In the genomic region with DNA sequence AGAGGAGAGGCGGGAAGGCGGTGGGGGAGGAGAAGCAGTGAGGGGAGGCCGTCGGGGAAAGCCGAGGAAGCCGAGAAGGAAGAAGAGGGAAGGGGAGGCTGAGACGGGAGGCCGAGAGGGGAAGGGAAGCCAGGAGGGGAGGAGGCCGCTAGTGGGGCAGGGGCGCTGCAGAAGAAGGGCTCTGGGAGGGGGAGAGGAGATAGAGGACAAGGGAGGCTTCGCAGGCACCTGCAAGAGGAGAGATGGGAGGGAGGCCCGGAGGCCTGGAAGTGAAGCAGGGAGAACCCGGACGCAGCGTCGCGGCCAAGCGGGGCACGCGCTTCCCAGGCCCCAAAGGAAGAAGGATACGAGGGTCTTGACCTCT, we compare ENCODE assay signal across 8 cellular contexts. TPM values are rescaled to one million over a fixed set of nuclear protein-coding genes. Genes with fewer than 3 reads are reported as not detected.
A peak's percentile ranks its signal among the peaks of the same experiment; 100 is the strongest.
DNase-seq lines count a peak whose midpoint lies in the region; ATAC-seq and TF ChIP-seq lines count a peak whose summit lies in the region.

No MANE protein-coding gene starts in this region.

- peak overlapping the region; percentile 74 to 95 for H3K9ac ChIP-seq in mucosa of rectum (ENCODE audit: low read depth in 1 of 2, low read length in 2 of 2)

- ATAC-seq in GM19023 (IDR thresholded peaks at IDR 0.05; ENCODE audit: unreplicated experiment) (peak; percentile 2), GM18519 (IDR thresholded peaks at IDR 0.05; ENCODE audit: low FRiP score, unreplicated experiment) (no peak), HG03139 (IDR thresholded peaks at IDR 0.05; ENCODE audit: unreplicated experiment) (no peak)

- H3K4me1 Mint-ChIP-seq in dendritic cell treated with granulocyte-macrophage colony-stimulating factor and Interleukin-4, amounts not matched to agents 40 ng/mL and 50 ng/mL, for 4 days (ENCODE audit: low read depth): peaks cover 42% of the 10 kb centered on the region

- H3K4me3 ChIP-seq in AG09309 (ENCODE audit: control insufficient read depth, low read depth, low read length) (peak overlapping the region; percentile 85), mucosa of rectum (ENCODE audit: low read length in 2 of 2) (peak overlapping the region; percentile 83 to 97)

- DNase-seq in AG09309 (ENCODE audit: low read depth) (no peak), NCI-H748 treated with DMSO at 0.1 percent for 48 hours (lab: John Stamatoyannopoulos, UW) (peak; percentile 42), mesenteric fat pad (ENCODE audit: low spot score) (no peak)

- H3K9me3 ChIP-seq in mucosa of rectum (ENCODE audit: control insufficient read depth in 2 of 2, low read length in 2 of 2): no peaks in the 10 kb centered on the region

- peaks cover 35% of the 10 kb centered on the region for H3K36me3 Mint-ChIP-seq in dendritic cell treated with granulocyte-macrophage colony-stimulating factor and Interleukin-4, amounts not matched to agents 40 ng/mL and 50 ng/mL, for 4 days (ENCODE audit: low read depth)

- no peak for TF ChIP-seq CTCF in AG09309 (IDR thresholded peaks at IDR 0.05; ENCODE audit: control insufficient read depth, insufficient read depth, low read depth, low read length, missing control alignments)

- H3K27me3 ChIP-seq in mucosa of rectum (ENCODE audit: control insufficient read depth in 2 of 2, insufficient read depth in 2 of 2, low read length in 2 of 2): peaks cover 0 to 4% of the 10 kb centered on the region in 2 donors

- no peaks in the 10 kb centered on the region for H3K9me3 Mint-ChIP-seq in dendritic cell treated with granulocyte-macrophage colony-stimulating factor and Interleukin-4, amounts not matched to agents 40 ng/mL and 50 ng/mL, for 4 days

- peaks cover 34% of the 10 kb centered on the region for H3K27me3 Mint-ChIP-seq in dendritic cell treated with granulocyte-macrophage colony-stimulating factor and Interleukin-4, amounts not matched to agents 40 ng/mL and 50 ng/mL, for 4 days

- no peaks in the 10 kb centered on the region for H3K36me3 ChIP-seq in mucosa of rectum (ENCODE audit: control insufficient read depth in 2 of 2, insufficient read depth in 2 of 2, low read length in 2 of 2)

- peaks cover 12 to 15% of the 10 kb centered on the region in 2 donors for H3K4me1 ChIP-seq in mucosa of rectum (ENCODE audit: control insufficient read depth in 2 of 2, insufficient read depth in 2 of 2, low read length in 2 of 2)

- H3K4me3 Mint-ChIP-seq in dendritic cell treated with granulocyte-macrophage colony-stimulating factor and Interleukin-4, amounts not matched to agents 40 ng/mL and 50 ng/mL, for 4 days: peak overlapping the region; percentile 82

- intact Hi-C loops in dendritic cell treated with granulocyte-macrophage colony-stimulating factor and Interleukin-4, amounts not matched to agents 40 ng/mL and 50 ng/mL, for 4 days (cut with micrococcal nuclease): loop anchor here (2.0 kb wide), 1 partner anchor 17 kb away; no protein-coding TSS in a partner anchor

- peak overlapping the region; percentile 89 for H3K27ac Mint-ChIP-seq in dendritic cell treated with granulocyte-macrophage colony-stimulating factor and Interleukin-4, amounts not matched to agents 40 ng/mL and 50 ng/mL, for 4 days

- peak overlapping the region; percentile 94 to 97 for H3K27ac ChIP-seq in mucosa of rectum (ENCODE audit: low read depth in 2 of 2, low read length in 2 of 2)

RNA-seq across cellular contexts. Expression of gene C17orf58, which starts 2.3 kb away (rescaled TPM):
- total RNA-seq in mesenteric fat pad: 8.8 TPM

RNA-seq across cellular contexts. Expression of gene KPNA2, which starts 41.6 kb away (rescaled TPM):
- total RNA-seq in mesenteric fat pad: 37.9 TPM
